25 cellular contexts compared by ENCODE assay signal in genomic region chr7:38319873-38320272, GRCh38.
A peak's percentile ranks its signal among the peaks of the same experiment; 100 is the strongest.
DNase-seq lines count a peak whose midpoint lies in the region; ATAC-seq, FAIRE-seq and TF ChIP-seq lines count a peak whose summit lies in the region.
"Had no signal": no experiment of that assay in that cellular context is flagged by ENCODE, and none has a peak within 500 bp of the region (broad histone marks: within the 10 kb centered on the region; RNA-seq: fewer than 3 reads in every experiment).

No MANE protein-coding gene starts in this region.

- H3K9me2 ChIP-seq in Loucy (replicated peaks; ENCODE audit: low read depth, low read length) = no peaks in the 10 kb centered on the region

- no peak for DNase-seq in activated naive CD4-positive, alpha-beta T cell treated with anti-CD3 and anti-CD28 coated beads for 36 hours
- DNase-seq in activated naive CD4-positive, alpha-beta T cell (lab: John Stamatoyannopoulos, UW) = no peak
- no peak for DNase-seq in GM12878 (ENCODE audit: low read depth, low spot score)
- DNase-seq in stimulated activated naive CD8-positive, alpha-beta T cell treated with anti-CD3 and anti-CD28 coated beads, Interleukin-15, amount 100 ng/mL, for 72 hours = no peak
- no peak for DNase-seq in foreskin fibroblast
- no peak for DNase-seq in stimulated activated CD4-positive, alpha-beta T cell treated with anti-CD3 and anti-CD28 coated beads, Interleukin-12 subunit alpha, Interleukin-12 subunit beta, amount 100 ng/mL, for 4 hours
- DNase-seq in posterior cingulate gyrus = no peak
- DNase-seq: activated effector memory CD4-positive, alpha-beta T cell treated with Interleukin-2 at 50 U/mL for 16 hours; aorta; caudate nucleus; CD4-positive, CD25-positive, alpha-beta regulatory T cell; dermis blood vessel endothelial cell; DMS153; GDM1; heart left ventricle; left cardiac atrium; MG63; NCI-H510A treated with DMSO at 0.1 percent for 48 hours; Peyer's patch; right cardiac atrium; substantia nigra had no signal

- SMC1A ChIA-PET in GM12878 (lab: Charles Lee; ENCODE audit: uncharacterized antibody, unreplicated experiment) = interaction anchor here (0.6 to 12.8 kb wide), 27 partner anchors 8 to 412 kb away, joined by 3 to 289 read pairs (median 4); no protein-coding TSS in a partner anchor

- no peaks in the 10 kb centered on the region for H3F3A ChIP-seq in Loucy (ENCODE audit: low read depth)

- H3K9ac ChIP-seq in Loucy (ENCODE audit: low read depth, low read length, poor library complexity, severe bottlenecking) (no peak overlapping the region), GM12878 (ENCODE audit: control insufficient read depth, insufficient read depth, low read length) (no peak overlapping the region)

- H3K4me3 ChIP-seq in Loucy (ENCODE audit: low read length, poor library complexity, severe bottlenecking) (no peak overlapping the region), GM12878 (no peak overlapping the region), foreskin fibroblast (ENCODE audit: low read depth in 1 of 2, low read length in 2 of 2) (no peak overlapping the region)
- H3K4me3 ChIP-seq: HAP-1, heart left ventricle, MG63, Peyer's patch, SJSA1 had no signal

- TF ChIP-seq CTCF in Loucy (conservative IDR thresholded peaks at IDR 0.05; ENCODE audit: low read length) = no peak
- TF ChIP-seq CTCF in GM12878 (IDR thresholded peaks at IDR 0.05 in 2 of 3, conservative IDR thresholded peaks at IDR 0.05 in 1 of 3; ENCODE audit: control insufficient read depth in 2 of 3, extremely low read depth in 1 of 3, insufficient read depth in 1 of 3, low read depth in 3 of 3, low read length in 3 of 3) = no peak
- TF ChIP-seq CTCF in foreskin fibroblast (IDR thresholded peaks at IDR 0.05; ENCODE audit: low read depth, low read length) = no peak

- no peaks in the 10 kb centered on the region for H3K9me3 Mint-ChIP-seq in activated naive CD4-positive, alpha-beta T cell treated with anti-CD3 and anti-CD28 coated beads for 36 hours
- H3K9me3 Mint-ChIP-seq in stimulated activated naive CD8-positive, alpha-beta T cell treated with anti-CD3 and anti-CD28 coated beads, Interleukin-15, amount 100 ng/mL, for 72 hours = no peaks in the 10 kb centered on the region
- H3K9me3 Mint-ChIP-seq: CD4-positive, CD25-positive, alpha-beta regulatory T cell; memory B cell had no signal

- intact Hi-C loops in activated naive CD4-positive, alpha-beta T cell treated with anti-CD3 and anti-CD28 coated beads for 36 hours (cut with micrococcal nuclease) = loop anchor here (1.0 to 5.0 kb wide), 5 partner anchors 10 to 418 kb away; no protein-coding TSS in a partner anchor
- intact Hi-C loops in GM12878 (cut with micrococcal nuclease; ENCODE audit: unreplicated experiment) (loop anchor here (1.0 to 5.0 kb wide), 4 partner anchors 95 to 418 kb away; no protein-coding TSS in a partner anchor), posterior cingulate gyrus (cut with DNase I) (loop anchor here (2.0 kb wide), 2 partner anchors 105 to 213 kb away; no protein-coding TSS in a partner anchor)

- no peaks in the 10 kb centered on the region for H3K36me3 ChIP-seq in Loucy (ENCODE audit: insufficient read depth, low read length)
- no peaks in the 10 kb centered on the region for H3K36me3 ChIP-seq in GM12878 (ENCODE audit: control insufficient read depth in 2 of 2, insufficient read depth in 2 of 2, low read length in 1 of 2)
- H3K36me3 ChIP-seq: HAP-1, heart left ventricle, MG63, Peyer's patch, SJSA1 had no signal

- POLR2A ChIA-PET in GM12878 (lab: Charles Lee) = interaction anchor here (0.7 to 1.4 kb wide), 4 partner anchors 10 to 102 kb away, joined by 3 to 4 read pairs (median 3); no protein-coding TSS in a partner anchor

- 0% methylated on average over 2 of the region's 2 CpGs for whole genome bisulfite sequencing in GM12878 (ENCODE audit: insufficient coverage, insufficient replicate concordance, low lambda C conversion rate, missing lambda C conversion rate)

- peak overlapping the region; percentile 82 for H3K27ac Mint-ChIP-seq in activated naive CD4-positive, alpha-beta T cell treated with anti-CD3 and anti-CD28 coated beads for 36 hours
- peak overlapping the region; percentile 78 to 86 for H3K27ac Mint-ChIP-seq in stimulated activated naive CD8-positive, alpha-beta T cell treated with anti-CD3 and anti-CD28 coated beads, Interleukin-15, amount 100 ng/mL, for 72 hours
- H3K27ac Mint-ChIP-seq: memory B cell had no signal

- peak overlapping the region; percentile 47 for H3K4me3 Mint-ChIP-seq in activated naive CD4-positive, alpha-beta T cell treated with anti-CD3 and anti-CD28 coated beads for 36 hours
- H3K4me3 Mint-ChIP-seq in stimulated activated naive CD8-positive, alpha-beta T cell treated with anti-CD3 and anti-CD28 coated beads, Interleukin-15, amount 100 ng/mL, for 72 hours = peak overlapping the region; percentile 38 to 72
- H3K4me3 Mint-ChIP-seq: memory B cell had no signal

- CTCF ChIA-PET in activated naive CD4-positive, alpha-beta T cell treated with anti-CD3 and anti-CD28 coated beads for 36 hours (lab: Charles Lee) = interaction anchor here (0.9 to 5.4 kb wide), 11 partner anchors 7 to 104 kb away, joined by 3 to 34 read pairs (median 4); no protein-coding TSS in a partner anchor
- CTCF ChIA-PET in GM12878 (lab: Yijun Ruan, JAX) = interaction anchor here (0.6 to 14.6 kb wide), 30 partner anchors 10 to 421 kb away, joined by 3 to 430 read pairs (median 12); partner anchors contain the start of gene SFRP4

- no peak for FAIRE-seq in GM12878 (lab: Jason Lieb, UNC)

- TF ChIP-seq RAD21 in GM12878 (IDR thresholded peaks at IDR 0.05; ENCODE audit: insufficient read depth, low read depth, low read length) = no peak

- BruUV-seq in GM12878 (replicated peaks; lab: Mats Ljungman, UMichigan) = no TSS peak

- no peak overlapping the region for H3K27ac ChIP-seq in GM12878 (ENCODE audit: control insufficient read depth, insufficient read depth)
- H3K27ac ChIP-seq: Peyer's patch, SJSA1 had no signal

- H3K9me3 ChIP-seq in Loucy (ENCODE audit: insufficient read depth, low read depth, low read length) = no peaks in the 10 kb centered on the region
- H3K9me3 ChIP-seq in GM12878 (replicated peaks; ENCODE audit: control insufficient read depth, insufficient read depth, low read length) = no peaks in the 10 kb centered on the region
- H3K9me3 ChIP-seq: HAP-1, heart left ventricle, MG63, Peyer's patch, SJSA1 had no signal

- peak overlapping the region; percentile 24 for H3K4me2 ChIP-seq in Loucy (ENCODE audit: low read depth, low read length, poor library complexity, severe bottlenecking)
- H3K4me2 ChIP-seq in GM12878 (ENCODE audit: control insufficient read depth, insufficient read depth) = no peak overlapping the region

- H2AFZ ChIP-seq in Loucy (ENCODE audit: low read length) (peak overlapping the region; percentile 60), GM12878 (ENCODE audit: control insufficient read depth, low read depth, low read length) (no peak overlapping the region)

- peak; percentile 20 for ATAC-seq in GM12878
- ATAC-seq in stimulated activated naive CD8-positive, alpha-beta T cell treated with anti-CD3 and anti-CD28 coated beads, Interleukin-15, amount 100 ng/mL, for 72 hours = peak; percentile 39
- ATAC-seq: heart left ventricle, left cardiac atrium, right cardiac atrium had no signal

- peaks cover 13% of the 10 kb centered on the region for H3K79me2 ChIP-seq in Loucy (ENCODE audit: insufficient read depth, low read length)
- H3K79me2 ChIP-seq in GM12878 (ENCODE audit: control insufficient read depth, insufficient read depth, low read length) = no peaks in the 10 kb centered on the region

- H3K4me1 ChIP-seq in Loucy (ENCODE audit: insufficient read depth, low read length, poor library complexity, severe bottlenecking) (peaks cover 45% of the 10 kb centered on the region), GM12878 (ENCODE audit: control insufficient read depth, insufficient read depth, low read length) (no peaks in the 10 kb centered on the region)
- H3K4me1 ChIP-seq: HAP-1, Peyer's patch had no signal

- TF ChIP-seq EP300 in GM12878 (IDR thresholded peaks at IDR 0.05; ENCODE audit: borderline replicate concordance in 1 of 2, control insufficient read depth in 1 of 2, low read depth in 2 of 2, low read length in 2 of 2) = no peak

- no peaks in the 10 kb centered on the region for H3K36me3 Mint-ChIP-seq in activated naive CD4-positive, alpha-beta T cell treated with anti-CD3 and anti-CD28 coated beads for 36 hours (ENCODE audit: low read depth)
- H3K36me3 Mint-ChIP-seq: CD4-positive, CD25-positive, alpha-beta regulatory T cell; memory B cell had no signal

- H3K27me3 Mint-ChIP-seq in activated naive CD4-positive, alpha-beta T cell treated with anti-CD3 and anti-CD28 coated beads for 36 hours (ENCODE audit: low read depth) = no peaks in the 10 kb centered on the region
- H3K27me3 Mint-ChIP-seq in stimulated activated naive CD8-positive, alpha-beta T cell treated with anti-CD3 and anti-CD28 coated beads, Interleukin-15, amount 100 ng/mL, for 72 hours = no peaks in the 10 kb centered on the region
- H3K27me3 Mint-ChIP-seq: CD4-positive, CD25-positive, alpha-beta regulatory T cell had no signal

- no peak for TF ChIP-seq POLR2A in GM12878 (IDR thresholded peaks at IDR 0.05; ENCODE audit: low read depth, low read length)

- no peaks in the 10 kb centered on the region for H3K27me3 ChIP-seq in Loucy (ENCODE audit: insufficient read depth, low read length, poor library complexity, severe bottlenecking)
- H3K27me3 ChIP-seq in GM12878 (replicated peaks in 1 of 2; ENCODE audit: control insufficient read depth in 2 of 2, insufficient read depth in 2 of 2, low read length in 1 of 2) = no peaks in the 10 kb centered on the region
- H3K27me3 ChIP-seq: heart left ventricle, MG63, Peyer's patch, SJSA1 had no signal

- RAD21 ChIA-PET in GM12878 (lab: Charles Lee; ENCODE audit: unreplicated experiment) = interaction anchor here (0.8 to 12.6 kb wide), 13 partner anchors 9 to 418 kb away, joined by 3 to 229 read pairs (median 12); partner anchors contain the start of genes SFRP4 and STARD3NL

- H4K20me1 ChIP-seq in Loucy (ENCODE audit: insufficient read depth, low read length, poor library complexity, severe bottlenecking) (no peaks in the 10 kb centered on the region), GM12878 (ENCODE audit: control insufficient read depth, insufficient read depth) (no peaks in the 10 kb centered on the region)

- H3K4me1 Mint-ChIP-seq in activated naive CD4-positive, alpha-beta T cell treated with anti-CD3 and anti-CD28 coated beads for 36 hours (ENCODE audit: low read depth) = peaks cover 26% of the 10 kb centered on the region
- peaks cover 24% of the 10 kb centered on the region for H3K4me1 Mint-ChIP-seq in stimulated activated naive CD8-positive, alpha-beta T cell treated with anti-CD3 and anti-CD28 coated beads, Interleukin-15, amount 100 ng/mL, for 72 hours

- in situ Hi-C loops in GM12878 (cut with MboI) = loop anchor here (5.0 kb wide), 1 partner anchor 213 kb away; no protein-coding TSS in a partner anchor
